12 cellular contexts compared by ENCODE assay signal in genomic region chr1:201760516-201760915, GRCh38.
DNase-seq lines count a peak whose midpoint lies in the region; ATAC-seq, FAIRE-seq and TF ChIP-seq lines count a peak whose summit lies in the region.
"Had no signal": no experiment of that assay in that cellular context is flagged by ENCODE, and none has a peak within 500 bp of the region (broad histone marks: within the 10 kb centered on the region; RNA-seq: fewer than 3 reads in every experiment).

No MANE protein-coding gene starts in this region.

- H3K4me1 ChIP-seq in HUES64 (ENCODE audit: insufficient read depth, low read length) (peaks cover 53% of the 10 kb centered on the region), thoracic aorta (ENCODE audit: control insufficient read depth in 1 of 2, low read depth in 2 of 2) (peaks cover 58 to 99% of the 10 kb centered on the region in 2 donors)

- ATAC-seq in thoracic aorta (ENCODE audit: insufficient number of reproducible peaks, low FRiP score, low read depth), result no peak

- no peak for TF ChIP-seq CTCF in thoracic aorta (IDR thresholded peaks at IDR 0.05)

- H3K36me3 ChIP-seq in HUES64 (ENCODE audit: insufficient read depth, low read length), result no peaks in the 10 kb centered on the region
- no peaks in the 10 kb centered on the region for H3K36me3 ChIP-seq in thoracic aorta

- H3K9me3 ChIP-seq in HUES64 (ENCODE audit: insufficient read depth, low read depth, low read length) (no peaks in the 10 kb centered on the region), thoracic aorta (no peaks in the 10 kb centered on the region)

- H3K9ac ChIP-seq in HUES64 (ENCODE audit: low read depth, low read length), result no peak overlapping the region

- no peak for FAIRE-seq in RCC 7860 (lab: Jason Lieb, UNC)

- H3K27me3 ChIP-seq in HUES64 (ENCODE audit: insufficient read depth, low read length) (no peaks in the 10 kb centered on the region), thoracic aorta (replicated peaks; ENCODE audit: insufficient read depth) (no peaks in the 10 kb centered on the region)

- DNase-seq in astrocyte of the hippocampus (ENCODE audit: low read depth, low spot score), result peak; percentile 66
- peak; percentile 60 for DNase-seq in hepatic stellate cell (ENCODE audit: low spot score)
- DNase-seq in thoracic aorta (ENCODE audit: low spot score), result no peak
- DNase-seq in DMS153 treated with DMSO at 0.1 percent for 48 hours (lab: John Stamatoyannopoulos, UW; ENCODE audit: unreplicated experiment), result no peak
- no peak for DNase-seq in RCC 7860 (ENCODE audit: low spot score)
- no peak for DNase-seq in hypothalamus (lab: John Stamatoyannopoulos, UW)
- DNase-seq: activated naive CD4-positive, alpha-beta T cell treated with anti-CD3 and anti-CD28 coated beads for 36 hours; CD4-positive, alpha-beta memory T cell; NCI-H146; NCI-H446 treated with DMSO at 0.1 percent for 48 hours; stimulated activated CD4-positive, alpha-beta T cell treated with anti-CD3 and anti-CD28 coated beads, Interleukin-15, amount 100 ng/mL, for 24 hours had no signal

- H3K27ac ChIP-seq in HUES64 (ENCODE audit: low read depth, low read length) (peak overlapping the region; percentile 13; the same call in 1 of the 2 replicates), thoracic aorta (peak overlapping the region; percentile 46 to 89)

- no peak overlapping the region for H3K4me3 ChIP-seq in HUES64 (ENCODE audit: low read length)
- H3K4me3 ChIP-seq in thoracic aorta, result no peak overlapping the region

- 20% methylated on average over 1 of the region's 1 CpG for WGBS in HUES64

Comparison
In these comparisons a context has a peak if more than half of its experiments do, and no peak if none do; other contexts are left out.
1. DNase-seq: peak in astrocyte of the hippocampus (single experiment) and hepatic stellate cell (single experiment); none in thoracic aorta (single experiment), DMS153 treated with DMSO at 0.1 percent for 48 hours (single experiment), RCC 7860 (single experiment) and hypothalamus (0 of 51).